ENCODE assay signal across 34 cellular contexts in genomic region chr6:83257791-83258190, GRCh38.
"Had no signal": no experiment of that assay in that cellular context is flagged by ENCODE, and none has a peak within 500 bp of the region (broad histone marks: within the 10 kb centered on the region; RNA-seq: fewer than 3 reads in every experiment).

No MANE protein-coding gene starts in this region.

- FAIRE-seq: bronchial epithelial cell, RCC 7860, TTC549 had no signal

- H3K27ac ChIP-seq: adrenal gland, PC-9, SK-N-MC had no signal

- ATAC-seq: activated CD8-positive, alpha-beta T cell treated with anti-CD3 and anti-CD28 coated beads for 36 hours; activated naive CD4-positive, alpha-beta T cell treated with anti-CD3 and anti-CD28 coated beads, Interleukin-2, amount 50 U/mL, for 72 hours; activated T-cell treated with anti-CD3 and anti-CD28 coated beads, Interleukin-2, amount 50 U/mL, for 72 hours; activated T-helper 17 cell treated with anti-CD3 and anti-CD28 coated beads, Interleukin-2, amount 50 U/mL, for 72 hours had no signal

- H3K4me2 ChIP-seq: PC-9 had no signal

- H3K4me1 ChIP-seq: adrenal gland had no signal

- H3K36me3 ChIP-seq: adrenal gland had no signal

- H3K27me3 Mint-ChIP-seq: activated CD4-positive, alpha-beta T cell treated with anti-CD3 and anti-CD28 coated beads, Interleukin-2, amount 10 ng/mL, durations not matched to agents 24 days and 14 days; activated T-helper 17 cell treated with anti-CD3 and anti-CD28 coated beads, Interleukin-2, amount 50 U/mL, for 72 hours; brain had no signal

- H3K4me3 ChIP-seq: adrenal gland, PC-9, SK-N-MC had no signal

- H3K36me3 Mint-ChIP-seq: activated naive CD4-positive, alpha-beta T cell treated with anti-CD3 and anti-CD28 coated beads, Interleukin-2, amount 50 U/mL, for 72 hours; brain had no signal

- H3K4me3 Mint-ChIP-seq: activated CD4-positive, alpha-beta T cell treated with anti-CD3 and anti-CD28 coated beads, Interleukin-2, amount 10 ng/mL, durations not matched to agents 24 days and 14 days; activated CD8-positive, alpha-beta T cell treated with anti-CD3 and anti-CD28 coated beads for 36 hours; activated T-cell treated with anti-CD3 and anti-CD28 coated beads, Interleukin-2, amount 50 U/mL, for 72 hours; activated T-helper 17 cell treated with anti-CD3 and anti-CD28 coated beads, Interleukin-2, amount 50 U/mL, for 72 hours; brain; T-helper 1 cell treated with Interleukin-12 subunit alpha and Interleukin-12 subunit beta and Interleukin-4 antibody, amounts not matched to agents 30 μg/mL and 1 μg/mL, for 36 hours; T-helper 2 cell treated with Interferon-gamma antibody and Interleukin-4, amounts not matched to agents 5 μg/mL and 100 μg/mL, for 36 hours had no signal

- DNase-seq: activated CD4-positive, alpha-beta T cell treated with anti-CD3 and anti-CD28 coated beads, Interleukin-2, amount 10 ng/mL, durations not matched to agents 24 days and 14 days; activated CD4-positive, alpha-beta T cell treated with anti-CD3 and anti-CD28 coated beads, Interleukin-2, amount 50 U/mL, for 4 hours; activated CD8-positive, alpha-beta T cell treated with anti-CD3 and anti-CD28 coated beads for 36 hours; activated gamma-delta T cell; activated naive CD4-positive, alpha-beta T cell treated with Interleukin-2 at 50 U/mL for 16 hours; activated T-cell treated with anti-CD3 and anti-CD28 coated beads, Interleukin-2, amount 50 U/mL, for 1 hour; activated T-cell treated with anti-CD3 and anti-CD28 coated beads, Interleukin-2, amount 50 U/mL, for 72 hours; adrenal gland; anterior cingulate cortex; caudate nucleus; Kasumi-1; KG1; NCI-H1092 treated with DMSO at 0.1 percent for 48 hours; NCI-H1417 treated with DMSO at 0.1 percent for 48 hours; NCI-H187 treated with DMSO at 0.1 percent for 48 hours; NCI-H2081; NCI-H2171 treated with DMSO at 0.1 percent for 48 hours; NCI-H2227 treated with DMSO at 0.1 percent for 48 hours; NCI-H446; NCI-H510A treated with DMSO at 0.1 percent for 48 hours; NCI-H526 treated with DMSO at 0.1 percent for 48 hours; NCI-H774; NK-92 treated with Interleukin-12 subunit alpha and Interleukin-12 subunit beta, amount 100 ng/mL, for 24 hours; PC-9; Right ventricle myocardium superior had no signal

- H3K27ac Mint-ChIP-seq: activated CD4-positive, alpha-beta T cell treated with anti-CD3 and anti-CD28 coated beads, Interleukin-2, amount 10 ng/mL, durations not matched to agents 24 days and 14 days; activated CD8-positive, alpha-beta T cell treated with anti-CD3 and anti-CD28 coated beads for 36 hours; activated naive CD4-positive, alpha-beta T cell treated with anti-CD3 and anti-CD28 coated beads, Interleukin-2, amount 50 U/mL, for 72 hours; activated T-cell treated with anti-CD3 and anti-CD28 coated beads, Interleukin-2, amount 50 U/mL, for 72 hours; activated T-helper 17 cell treated with anti-CD3 and anti-CD28 coated beads, Interleukin-2, amount 50 U/mL, for 72 hours; brain; T-helper 1 cell treated with Interleukin-12 subunit alpha and Interleukin-12 subunit beta and Interleukin-4 antibody, amounts not matched to agents 30 μg/mL and 1 μg/mL, for 36 hours; T-helper 2 cell treated with Interferon-gamma antibody and Interleukin-4, amounts not matched to agents 5 μg/mL and 100 μg/mL, for 36 hours had no signal

- H3K9me3 Mint-ChIP-seq: activated CD4-positive, alpha-beta T cell treated with anti-CD3 and anti-CD28 coated beads, Interleukin-2, amount 10 ng/mL, durations not matched to agents 24 days and 14 days; activated T-helper 17 cell treated with anti-CD3 and anti-CD28 coated beads, Interleukin-2, amount 50 U/mL, for 72 hours; brain; T-helper 2 cell treated with Interferon-gamma antibody and Interleukin-4, amounts not matched to agents 5 μg/mL and 100 μg/mL, for 36 hours had no signal

- H3K27me3 ChIP-seq: adrenal gland had no signal

- H3K9me3 ChIP-seq: adrenal gland had no signal

- H2AFZ ChIP-seq: PC-9 had no signal

- H3K4me1 Mint-ChIP-seq: activated CD4-positive, alpha-beta T cell treated with anti-CD3 and anti-CD28 coated beads, Interleukin-2, amount 10 ng/mL, durations not matched to agents 24 days and 14 days; activated T-helper 17 cell treated with anti-CD3 and anti-CD28 coated beads, Interleukin-2, amount 50 U/mL, for 72 hours; brain had no signal
